In the genomic region with DNA sequence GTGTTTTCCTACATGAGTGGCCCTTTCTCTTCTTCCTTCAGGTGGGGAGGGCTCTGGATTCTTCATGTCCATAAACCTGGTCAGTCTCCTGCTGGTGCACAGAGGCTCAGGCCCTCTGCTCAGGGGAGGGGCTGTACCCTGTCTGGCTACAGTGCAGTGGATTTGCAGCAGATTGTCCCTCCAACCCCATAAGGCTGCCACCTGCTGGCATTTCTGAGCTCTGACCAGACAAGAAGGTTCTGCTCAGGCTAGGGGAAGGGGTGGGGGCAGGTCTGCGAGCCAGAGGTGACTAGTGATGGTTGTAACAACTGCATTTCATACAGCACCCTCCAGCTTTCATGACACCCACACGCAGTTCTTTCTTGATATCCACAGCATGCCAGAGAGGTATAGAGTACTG, we compare ENCODE assay signal across 8 cellular contexts.
DNase-seq lines count a peak whose midpoint lies in the region; ATAC-seq, FAIRE-seq and TF ChIP-seq lines count a peak whose summit lies in the region.
"Not testable (repeated sequence)": the region's sequence is repeated elsewhere in the genome, so short reads cannot be mapped to it uniquely, and the experiment has no call there.

No MANE protein-coding gene starts in this region.

- not testable (repeated sequence) for H3K9me3 ChIP-seq in astrocyte (ENCODE audit: insufficient read depth, low read depth, low read length)

- not testable (repeated sequence) for H3K56ac ChIP-seq in mesendoderm (ENCODE audit: low read length)

- peaks cover 63% of the 10 kb centered on the region for H3K36me3 Mint-ChIP-seq in HFFc6 (ENCODE audit: low read depth)
- H3K36me3 Mint-ChIP-seq in astrocyte (ENCODE audit: low read depth, unreplicated experiment): peaks cover 11% of the 10 kb centered on the region
- not testable (repeated sequence) for H3K36me3 Mint-ChIP-seq in stimulated activated effector memory CD8-positive, alpha-beta T cell treated with anti-CD3 and anti-CD28 coated beads, Interleukin-12 subunit alpha, Interleukin-12 subunit beta, amount 100 ng/mL, for 72 hours

- not testable (repeated sequence) for H4K8ac ChIP-seq in mesendoderm (ENCODE audit: low read depth, low read length)

- not testable (repeated sequence) for H2AK5ac ChIP-seq in mesendoderm (ENCODE audit: low read length)

- H3K4me3 ChIP-seq in astrocyte (ENCODE audit: insufficient read depth, low read depth, low read length); mesendoderm (ENCODE audit: low read length): not testable (repeated sequence)

- peak; percentile 49 for DNase-seq in D341Med (ENCODE audit: low spot score)
- DNase-seq in HFFc6: peak; percentile 58
- peak; percentile 58 for DNase-seq in NCI-H2107 (lab: John Stamatoyannopoulos, UW)
- DNase-seq in SK-N-DZ (ENCODE audit: low spot score): peak; percentile 80
- DNase-seq in astrocyte (ENCODE audit: low read depth): peak; percentile 60
- DNase-seq in foreskin melanocyte: peak; percentile 37
- DNase-seq in mesendoderm: peak; percentile 83
- not testable (repeated sequence) for DNase-seq in stimulated activated effector memory CD8-positive, alpha-beta T cell treated with anti-CD3 and anti-CD28 coated beads, Interleukin-12 subunit alpha, Interleukin-12 subunit beta, amount 100 ng/mL, for 72 hours (ENCODE audit: low spot score in 2 of 2)

- not testable (repeated sequence) for H3K79me2 ChIP-seq in astrocyte (ENCODE audit: insufficient read depth, low read length); mesendoderm (ENCODE audit: control insufficient read depth, insufficient read depth, low read length)

- H3K4me1 Mint-ChIP-seq in HFFc6 (ENCODE audit: low read depth): peaks cover 60% of the 10 kb centered on the region
- peaks cover 51% of the 10 kb centered on the region for H3K4me1 Mint-ChIP-seq in astrocyte (ENCODE audit: low read depth, unreplicated experiment)
- H3K4me1 Mint-ChIP-seq in stimulated activated effector memory CD8-positive, alpha-beta T cell treated with anti-CD3 and anti-CD28 coated beads, Interleukin-12 subunit alpha, Interleukin-12 subunit beta, amount 100 ng/mL, for 72 hours: not testable (repeated sequence)

- H3K9me3 Mint-ChIP-seq in HFFc6; astrocyte (ENCODE audit: unreplicated experiment); stimulated activated effector memory CD8-positive, alpha-beta T cell treated with anti-CD3 and anti-CD28 coated beads, Interleukin-12 subunit alpha, Interleukin-12 subunit beta, amount 100 ng/mL, for 72 hours: not testable (repeated sequence)

- H2BK15ac ChIP-seq in mesendoderm (replicated peaks; ENCODE audit: low read depth): not testable (repeated sequence)

- not testable (repeated sequence) for H3K4me2 ChIP-seq in astrocyte (ENCODE audit: low read length); mesendoderm (ENCODE audit: low read length)

- H2BK5ac ChIP-seq in mesendoderm (ENCODE audit: low read length): not testable (repeated sequence)

- not testable (repeated sequence) for H3K27me3 ChIP-seq in astrocyte (ENCODE audit: insufficient read depth, low read length); mesendoderm (ENCODE audit: insufficient read depth, low read length, poor library complexity)

- TF ChIP-seq CTCF in HFFc6 (IDR thresholded peaks at IDR 0.05): peak; percentile 75
- TF ChIP-seq CTCF in astrocyte (IDR thresholded peaks at IDR 0.05; ENCODE audit: insufficient read depth, low read depth, low read length): peak; percentile 27

- peak overlapping the region; percentile 53 for H3K27ac Mint-ChIP-seq in HFFc6
- not testable (repeated sequence) for H3K27ac Mint-ChIP-seq in astrocyte (ENCODE audit: unreplicated experiment); stimulated activated effector memory CD8-positive, alpha-beta T cell treated with anti-CD3 and anti-CD28 coated beads, Interleukin-12 subunit alpha, Interleukin-12 subunit beta, amount 100 ng/mL, for 72 hours

- H3K79me1 ChIP-seq in mesendoderm (ENCODE audit: low read length): not testable (repeated sequence)

- not testable (repeated sequence) for H4K5ac ChIP-seq in mesendoderm (ENCODE audit: low read length)

- H3K23ac ChIP-seq in mesendoderm (ENCODE audit: low read length): not testable (repeated sequence)

- H3K4me3 Mint-ChIP-seq in HFFc6; stimulated activated effector memory CD8-positive, alpha-beta T cell treated with anti-CD3 and anti-CD28 coated beads, Interleukin-12 subunit alpha, Interleukin-12 subunit beta, amount 100 ng/mL, for 72 hours: not testable (repeated sequence)
- H3K4me3 Mint-ChIP-seq in astrocyte (ENCODE audit: unreplicated experiment): peak overlapping the region; percentile 64

- H3K27me3 Mint-ChIP-seq in HFFc6 (ENCODE audit: insufficient read depth): peaks cover 32% of the 10 kb centered on the region
- H3K27me3 Mint-ChIP-seq in astrocyte (ENCODE audit: low read depth, unreplicated experiment): not testable (repeated sequence)

- not testable (repeated sequence) for H4K20me1 ChIP-seq in astrocyte (ENCODE audit: insufficient read depth, low read length)

- WGBS in mesendoderm (ENCODE audit: extremely low coverage, insufficient coverage, low lambda C conversion rate): no CpG with 5 or more reads among the region's 2 CpGs

- H3K18ac ChIP-seq in mesendoderm (ENCODE audit: low read length): not testable (repeated sequence)

- not testable (repeated sequence) for H3K27ac ChIP-seq in astrocyte (ENCODE audit: low read depth, low read length); mesendoderm (ENCODE audit: low read depth, low read length)

- not testable (repeated sequence) for H2BK120ac ChIP-seq in mesendoderm (ENCODE audit: low read depth, low read length)

- not testable (repeated sequence) for H3K9ac ChIP-seq in astrocyte (ENCODE audit: low read length); mesendoderm (ENCODE audit: low read length)

- not testable (repeated sequence) for H3K4ac ChIP-seq in mesendoderm (ENCODE audit: low read depth, low read length)

- not testable (repeated sequence) for H2AFZ ChIP-seq in astrocyte (ENCODE audit: low read depth, low read length)

- not testable (repeated sequence) for FAIRE-seq in astrocyte (lab: Jason Lieb, UNC)

- H3K4me1 ChIP-seq in astrocyte (ENCODE audit: insufficient read depth, low read length): peaks cover 19% of the 10 kb centered on the region
- not testable (repeated sequence) for H3K4me1 ChIP-seq in mesendoderm (ENCODE audit: control insufficient read depth, low read depth, low read length)

- not testable (repeated sequence) for H3K36me3 ChIP-seq in astrocyte (ENCODE audit: insufficient read depth, low read length); mesendoderm (ENCODE audit: control insufficient read depth, insufficient read depth, low read length)

- peak; percentile 17 for ATAC-seq in stimulated activated effector memory CD8-positive, alpha-beta T cell treated with anti-CD3 and anti-CD28 coated beads, Interleukin-12 subunit alpha, Interleukin-12 subunit beta, amount 100 ng/mL, for 72 hours
